9 cellular contexts compared by ENCODE assay signal in genomic region chr11:83054904-83055380, GRCh38. TPM values are rescaled to one million over a fixed set of nuclear protein-coding genes. Genes with fewer than 3 reads are reported as not detected.
A peak's percentile ranks its signal among the peaks of the same experiment; 100 is the strongest.
DNase-seq lines count a peak whose midpoint lies in the region; ATAC-seq and TF ChIP-seq lines count a peak whose summit lies in the region.
"Had no signal": no experiment of that assay in that cellular context is flagged by ENCODE, and none has a peak within 500 bp of the region (broad histone marks: within the 10 kb centered on the region; RNA-seq: fewer than 3 reads in every experiment).

No MANE protein-coding gene starts in this region.

- no peaks in the 10 kb centered on the region for H3K27me3 ChIP-seq in ascending aorta

- ATAC-seq in GM19043 (IDR thresholded peaks at IDR 0.05; ENCODE audit: low read depth, unreplicated experiment) (peak; percentile 48), HG03064 (IDR thresholded peaks at IDR 0.05; ENCODE audit: low read depth, unreplicated experiment) (peak; percentile 64), naive B cell (ENCODE audit: low read depth in 2 of 2) (peak; percentile 10 to 17)

- peaks cover 63 to 95% (median 85%) of the 10 kb centered on the region in 3 donors for H3K4me1 Mint-ChIP-seq in naive B cell
- H3K4me1 Mint-ChIP-seq in CD14-positive monocyte: peaks cover 8% of the 10 kb centered on the region

- intact Hi-C loops in ascending aorta (cut with DNase I): no loop called here
- intact Hi-C loops in CD14-positive monocyte (cut with micrococcal nuclease): no loop called here

- no peak overlapping the region for H3K4me3 ChIP-seq in ascending aorta

- peaks cover 44 to 62% of the 10 kb centered on the region in 2 donors for H3K36me3 Mint-ChIP-seq in naive B cell
- no peaks in the 10 kb centered on the region for H3K36me3 Mint-ChIP-seq in CD14-positive monocyte

- peaks cover 0 to 17% of the 10 kb centered on the region in 2 donors for H3K4me1 ChIP-seq in ascending aorta

- no peaks in the 10 kb centered on the region for H3K27me3 Mint-ChIP-seq in naive B cell
- peaks cover 0 to 8% (median 7%) of the 10 kb centered on the region in 3 donors for H3K27me3 Mint-ChIP-seq in CD14-positive monocyte (ENCODE audit: low read depth in 3 of 3)

- DNase-seq in NCI-H774 (lab: John Stamatoyannopoulos, UW) (peak; percentile 95), naive B cell (no peak), ascending aorta (ENCODE audit: low spot score in 2 of 2) (no peak), CD14-positive monocyte (ENCODE audit: low spot score) (no peak), KG1 (lab: John Stamatoyannopoulos, UW) (no peak)
- DNase-seq: activated CD4-positive, CD25-positive, alpha-beta regulatory T cell treated with anti-CD3 and anti-CD28 coated beads, Interleukin-2, amount 50 U/mL, for 72 hours; effector memory CD4-positive, alpha-beta T cell had no signal

- peak overlapping the region; percentile 52 to 90 (median 82) for H3K4me3 Mint-ChIP-seq in naive B cell
- no peak overlapping the region for H3K4me3 Mint-ChIP-seq in CD14-positive monocyte

- peaks cover 2 to 19% (median 11%) of the 10 kb centered on the region in 7 donors for H3K9me3 Mint-ChIP-seq in naive B cell
- peaks cover 0 to 2% (median 0%) of the 10 kb centered on the region in 7 donors for H3K9me3 Mint-ChIP-seq in CD14-positive monocyte

- TF ChIP-seq CTCF in ascending aorta (IDR thresholded peaks at IDR 0.05): no peak
- TF ChIP-seq CTCF in CD14-positive monocyte (IDR thresholded peaks at IDR 0.05): no peak

- H3K9me3 ChIP-seq in ascending aorta: no peaks in the 10 kb centered on the region

- peak overlapping the region in 5 of 6 donors; percentile 98 to 99 (median 98) for H3K27ac Mint-ChIP-seq in naive B cell
- no peak overlapping the region for H3K27ac Mint-ChIP-seq in CD14-positive monocyte

- no peaks in the 10 kb centered on the region for H3K36me3 ChIP-seq in ascending aorta

- H3K27ac ChIP-seq in ascending aorta: no peak overlapping the region

RNA-seq across cellular contexts. Expression of gene RAB30, which starts 16.8 kb away (rescaled TPM):
- 100 to 1,000 TPM; 108 to 156 (median 142) TPM for polyA plus RNA-seq in naive B cell (ENCODE audit: low read depth in 6 of 6)
- 7.7 TPM for total RNA-seq in ascending aorta
- under 1 TPM; 0.54 to 0.67 TPM for polyA plus RNA-seq in CD14-positive monocyte

Comparison
In these comparisons a context has a peak if more than half of its experiments do, and no peak if none do; other contexts are left out.
1. ATAC-seq: peak in every context shown above with its lines; median percentile 64 in HG03064; 48 in GM19043; 14 in naive B cell.
2. H3K27ac Mint-ChIP-seq: peak in naive B cell (5 of 6); none in CD14-positive monocyte (0 of 7).
3. H3K4me3 Mint-ChIP-seq: peak in naive B cell (8 of 8); none in CD14-positive monocyte (0 of 2).
4. RNA of gene RAB30, which starts 16.8 kb away (polyA plus RNA-seq): 108 to 156 TPM in naive B cell; 0.54 to 0.67 TPM in CD14-positive monocyte; every median in the first group is over 10 times any median in the second.